13 cellular contexts compared by ENCODE assay signal in the genomic region with DNA sequence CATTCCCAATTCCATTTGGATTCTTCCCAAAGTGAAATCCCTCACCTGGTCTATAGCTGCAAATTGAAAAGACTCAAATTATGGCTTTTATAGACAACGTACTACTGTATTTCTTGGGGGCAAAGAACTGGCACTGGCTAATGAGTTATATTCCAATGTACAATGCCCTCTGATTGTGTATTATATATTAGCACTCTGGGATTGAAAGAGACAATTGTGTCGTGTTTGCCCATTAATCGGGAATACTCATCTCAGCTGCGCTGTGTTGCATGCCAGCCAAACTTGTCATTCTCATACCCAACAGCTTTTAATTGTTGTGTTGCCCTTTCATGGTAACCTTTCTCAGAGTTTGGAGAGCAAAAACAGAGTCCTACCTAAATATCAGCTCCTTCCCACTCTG. TPM values are rescaled to one million over a fixed set of nuclear protein-coding genes. Genes with fewer than 3 reads are reported as not detected.
"Had no signal": no experiment of that assay in that cellular context is flagged by ENCODE, and none has a peak within 500 bp of the region (broad histone marks: within the 10 kb centered on the region; RNA-seq: fewer than 3 reads in every experiment).

No MANE protein-coding gene starts in this region.

- H3K27ac Mint-ChIP-seq: activated naive CD8-positive, alpha-beta T cell treated with anti-CD3 and anti-CD28 coated beads, Interleukin-2, amount 10 ng/mL, durations not matched to agents 7 days and 5 days; stimulated activated naive CD8-positive, alpha-beta T cell treated with anti-CD3 and anti-CD28 coated beads, Interleukin-15, Interleukin-2, amounts not matched to agents 100 ng/mL and 50 ng/mL, for 24 hours had no signal

- H3K9ac ChIP-seq: parathyroid adenoma had no signal

- H3K36me3 ChIP-seq: ascending aorta, breast epithelium had no signal

- H3K36me3 Mint-ChIP-seq: activated naive CD8-positive, alpha-beta T cell treated with anti-CD3 and anti-CD28 coated beads, Interleukin-2, amount 10 ng/mL, durations not matched to agents 7 days and 5 days had no signal

- H3K27me3 Mint-ChIP-seq: stimulated activated naive CD8-positive, alpha-beta T cell treated with anti-CD3 and anti-CD28 coated beads, Interleukin-15, Interleukin-2, amounts not matched to agents 100 ng/mL and 50 ng/mL, for 24 hours had no signal

- DNase-seq: activated CD4-positive, CD25-positive, alpha-beta regulatory T cell treated with anti-CD3 and anti-CD28 coated beads, Interleukin-2, amount 50 U/mL, for 72 hours; activated naive CD4-positive, alpha-beta T cell; activated naive CD8-positive, alpha-beta T cell treated with anti-CD3 and anti-CD28 coated beads, Interleukin-2, amount 10 ng/mL, durations not matched to agents 7 days and 5 days; activated T-cell treated with anti-CD3 and anti-CD28 coated beads for 4 hours; dermis blood vessel endothelial cell had no signal

- H3K27me3 ChIP-seq: ascending aorta, breast epithelium had no signal

- H3K4me3 ChIP-seq: ascending aorta, breast epithelium had no signal

- H3K4me3 Mint-ChIP-seq: activated naive CD8-positive, alpha-beta T cell treated with anti-CD3 and anti-CD28 coated beads, Interleukin-2, amount 10 ng/mL, durations not matched to agents 7 days and 5 days; stimulated activated naive CD8-positive, alpha-beta T cell treated with anti-CD3 and anti-CD28 coated beads, Interleukin-15, Interleukin-2, amounts not matched to agents 100 ng/mL and 50 ng/mL, for 24 hours had no signal

- H3K9me3 ChIP-seq: ascending aorta, breast epithelium had no signal

- H3K4me1 Mint-ChIP-seq: activated naive CD8-positive, alpha-beta T cell treated with anti-CD3 and anti-CD28 coated beads, Interleukin-2, amount 10 ng/mL, durations not matched to agents 7 days and 5 days had no signal

- H3K4me1 ChIP-seq: ascending aorta, breast epithelium, parathyroid adenoma had no signal

- H3K27ac ChIP-seq: ascending aorta, epithelial cell of prostate, parathyroid adenoma had no signal

- H2AFZ ChIP-seq: parathyroid adenoma had no signal

- H3K79me2 ChIP-seq: parathyroid adenoma had no signal

- H3K9me3 Mint-ChIP-seq: activated naive CD8-positive, alpha-beta T cell treated with anti-CD3 and anti-CD28 coated beads, Interleukin-2, amount 10 ng/mL, durations not matched to agents 7 days and 5 days; stimulated activated naive CD8-positive, alpha-beta T cell treated with anti-CD3 and anti-CD28 coated beads, Interleukin-15, Interleukin-2, amounts not matched to agents 100 ng/mL and 50 ng/mL, for 24 hours had no signal

RNA-seq across cellular contexts. Expression of a gene that starts 58.7 kb away (rescaled TPM):
- total RNA-seq: activated naive CD8-positive, alpha-beta T cell treated with anti-CD3 and anti-CD28 coated beads, Interleukin-2, amount 10 ng/mL, durations not matched to agents 7 days and 5 days; dermis blood vessel endothelial cell; glomerular endothelial cell; kidney epithelial cell; T-helper 1 cell treated with Interleukin-12 subunit alpha and Interleukin-12 subunit beta and Interleukin-4 antibody, amounts not matched to agents 30 ng/mL and 1 ng/mL, for 36 hours had no signal
